In the genomic region with DNA sequence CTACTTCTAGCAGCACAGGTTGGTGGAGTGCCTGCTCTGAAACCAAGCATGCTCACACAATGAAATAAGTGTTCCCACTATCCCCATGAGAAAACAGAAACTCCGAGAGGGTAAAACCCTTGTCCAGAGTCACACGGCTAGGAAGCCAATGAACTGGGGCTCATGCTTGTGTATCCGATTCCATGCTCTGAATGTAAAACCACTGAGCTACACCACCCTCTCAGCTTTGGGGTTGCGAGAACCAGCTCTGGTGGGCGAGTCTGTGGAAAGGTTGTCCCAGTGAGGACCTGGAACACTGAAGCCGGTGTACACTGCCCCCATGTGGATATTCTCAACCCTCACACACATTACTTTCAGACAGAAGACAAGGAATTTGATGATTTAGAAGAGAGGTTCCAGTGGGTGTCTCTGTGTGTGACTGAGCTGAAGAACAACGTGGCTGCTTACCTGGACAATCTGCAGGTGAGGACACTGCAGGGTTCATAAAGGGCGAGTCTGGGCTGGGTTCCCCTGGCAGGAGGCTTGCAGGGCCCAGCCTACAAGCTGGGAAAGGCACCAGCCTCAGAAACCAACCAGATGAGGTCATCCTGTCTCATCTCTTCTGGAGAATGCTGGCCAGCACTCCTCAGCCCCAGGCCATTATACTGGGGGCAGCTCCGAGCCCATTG, we compare ENCODE assay signal across 8 cellular contexts. TPM values are rescaled to one million over a fixed set of nuclear protein-coding genes. Genes with fewer than 3 reads are reported as not detected.
DNase-seq lines count a peak whose midpoint lies in the region; ATAC-seq and TF ChIP-seq lines count a peak whose summit lies in the region.

No MANE protein-coding gene starts in this region.

- peak overlapping the region; percentile 57 for H3K9ac ChIP-seq in mammary epithelial cell (ENCODE audit: insufficient read depth, low read length)

- H3K27me3 ChIP-seq in Panc1 (ENCODE audit: control insufficient read depth, insufficient read depth, low read length) (no peaks in the 10 kb centered on the region), mammary epithelial cell (ENCODE audit: insufficient read depth, low read length) (no peaks in the 10 kb centered on the region), kidney epithelial cell (ENCODE audit: control insufficient read depth, insufficient read depth, low read length) (no peaks in the 10 kb centered on the region), suprapubic skin (no peaks in the 10 kb centered on the region)
- no peaks in the 10 kb centered on the region for H3K27me3 ChIP-seq in effector memory CD4-positive, alpha-beta T cell (replicated peaks; ENCODE audit: control insufficient read depth, insufficient read depth, low read length, poor library complexity, severe bottlenecking)

- in situ Hi-C loops in Panc1 (cut with HindIII; ENCODE audit: low pct_unique_long_range_greater_than_20kb, low sequenced_read_pairs) (no loop called here), mammary epithelial cell (cut with MboI; ENCODE audit: low sequenced_read_pairs in 2 of 2) (no loop called here)

- H3K36me3 ChIP-seq in Panc1 (ENCODE audit: control insufficient read depth, insufficient read depth, low read length), result no peaks in the 10 kb centered on the region
- H3K36me3 ChIP-seq in mammary epithelial cell (ENCODE audit: insufficient read depth, low read length), result no peaks in the 10 kb centered on the region
- no peaks in the 10 kb centered on the region for H3K36me3 ChIP-seq in kidney epithelial cell (ENCODE audit: control insufficient read depth, insufficient read depth, low read length)
- peaks cover 55% of the 10 kb centered on the region for H3K36me3 ChIP-seq in suprapubic skin
- H3K36me3 ChIP-seq in effector memory CD4-positive, alpha-beta T cell (ENCODE audit: control insufficient read depth, insufficient read depth, low read length), result no peaks in the 10 kb centered on the region

- ATAC-seq in GM18867 (IDR thresholded peaks at IDR 0.05; ENCODE audit: unreplicated experiment) (peak; percentile 55), HG03460 (IDR thresholded peaks at IDR 0.05; ENCODE audit: unreplicated experiment) (peak; percentile 58), Panc1 (peak; percentile 90)

- TF ChIP-seq CTCF in Panc1 (IDR thresholded peaks at IDR 0.05) (peak; percentile 89), mammary epithelial cell (conservative IDR thresholded peaks at IDR 0.05 in 1 of 2, IDR thresholded peaks at IDR 0.05 in 1 of 2; ENCODE audit: extremely low read depth in 1 of 2, insufficient read depth in 1 of 2, low read depth in 1 of 2, low read length in 2 of 2) (peak; percentile 73 to 75), kidney epithelial cell (IDR thresholded peaks at IDR 0.05; ENCODE audit: insufficient read depth, low read length, poor library complexity, severe bottlenecking) (peak; percentile 77), suprapubic skin (IDR thresholded peaks at IDR 0.05) (peak; percentile 12 to 52)

- CTCF ChIA-PET in Panc1 (lab: Charles Lee), result interaction anchor here (0.6 to 1.2 kb wide), 7 partner anchors 9 to 1170 kb away, joined by 3 to 4 read pairs (median 3); no protein-coding TSS in a partner anchor
- CTCF ChIA-PET in mammary epithelial cell (lab: Charles Lee; ENCODE audit: low non-redundant PET), result interaction anchor here (0.5 to 1.3 kb wide), 12 partner anchors 9 to 210 kb away, joined by 3 to 15 read pairs (median 4); a partner anchor contains a TSS

- H2AFZ ChIP-seq in mammary epithelial cell (ENCODE audit: low read depth, low read length), result peak overlapping the region; percentile 57

- 27% methylated on average over 8 of the region's 9 CpGs for WGBS in mammary epithelial cell (ENCODE audit: low coverage, missing lambda C conversion rate)
- 30% methylated on average over 9 of the region's 9 CpGs for WGBS in suprapubic skin

- H3K4me3 ChIP-seq in Panc1 (ENCODE audit: low read depth in 2 of 2, low read length in 2 of 2), result no peak overlapping the region
- H3K4me3 ChIP-seq in mammary epithelial cell (replicated peaks in 1 of 3; ENCODE audit: insufficient read depth in 1 of 3, low read depth in 2 of 3, low read length in 3 of 3), result no peak overlapping the region
- no peak overlapping the region for H3K4me3 ChIP-seq in kidney epithelial cell (ENCODE audit: low read depth, low read length)
- no peak overlapping the region for H3K4me3 ChIP-seq in suprapubic skin
- H3K4me3 ChIP-seq in effector memory CD4-positive, alpha-beta T cell (ENCODE audit: insufficient read depth, low read depth, low read length, poor library complexity, severe bottlenecking), result no peak overlapping the region

- DNase-seq in COLO668 (lab: John Stamatoyannopoulos, UW; ENCODE audit: unreplicated experiment), result peak; percentile 50
- peak; percentile 60 for DNase-seq in Panc1 (ENCODE audit: low read depth, low spot score)
- peak; percentile 99 for DNase-seq in mammary epithelial cell
- no peak for DNase-seq in kidney epithelial cell (ENCODE audit: low read depth)
- no peak for DNase-seq in suprapubic skin (ENCODE audit: low spot score in 2 of 2)
- no peak for DNase-seq in effector memory CD4-positive, alpha-beta T cell

- TF ChIP-seq EP300 in suprapubic skin (IDR thresholded peaks at IDR 0.05), result no peak

- POLR2A ChIA-PET in Panc1 (lab: Charles Lee), result no interaction called here

- H3K4me2 ChIP-seq in mammary epithelial cell (ENCODE audit: insufficient read depth, low read depth, low read length), result peak overlapping the region; percentile 43

- H3K79me2 ChIP-seq in mammary epithelial cell (ENCODE audit: insufficient read depth, low read length), result no peaks in the 10 kb centered on the region

- H3K4me1 ChIP-seq in Panc1 (ENCODE audit: control insufficient read depth, insufficient read depth, low read length) (peaks cover 5% of the 10 kb centered on the region; the same call in 1 of the 2 replicates), mammary epithelial cell (ENCODE audit: insufficient read depth, low read length) (peaks cover 24% of the 10 kb centered on the region), suprapubic skin (peaks cover 41% of the 10 kb centered on the region)
- no peaks in the 10 kb centered on the region for H3K4me1 ChIP-seq in effector memory CD4-positive, alpha-beta T cell (ENCODE audit: control insufficient read depth, insufficient read depth, low read length, poor library complexity, severe bottlenecking)

- dilution Hi-C loops in mammary epithelial cell (cut with HindIII; ENCODE audit: low sequenced_read_pairs), result no loop called here

- no peaks in the 10 kb centered on the region for H3K9me3 ChIP-seq in Panc1 (ENCODE audit: control insufficient read depth, insufficient read depth, low read depth, low read length)
- no peaks in the 10 kb centered on the region for H3K9me3 ChIP-seq in mammary epithelial cell (replicated peaks; ENCODE audit: insufficient read depth, low read length)
- H3K9me3 ChIP-seq in suprapubic skin, result no peaks in the 10 kb centered on the region
- no peaks in the 10 kb centered on the region for H3K9me3 ChIP-seq in effector memory CD4-positive, alpha-beta T cell (ENCODE audit: control insufficient read depth, low read length)

- no TSS peak for BruUV-seq in Panc1 (replicated peaks; lab: Mats Ljungman, UMichigan)
- BruUV-seq in mammary epithelial cell (replicated peaks; lab: Mats Ljungman, UMichigan), result TSS peak; percentile 93

- TF ChIP-seq POLR2A in suprapubic skin (IDR thresholded peaks at IDR 0.05), result no peak

- H3K27ac ChIP-seq in Panc1 (ENCODE audit: low read length) (peak overlapping the region; percentile 15; the same call in 1 of the 2 replicates), mammary epithelial cell (ENCODE audit: insufficient read depth, low read depth, low read length) (peak overlapping the region; percentile 82), suprapubic skin (peak overlapping the region; percentile 61)
- H3K27ac ChIP-seq in effector memory CD4-positive, alpha-beta T cell (ENCODE audit: insufficient read depth, low read length, poor library complexity, severe bottlenecking), result no peak overlapping the region

- intact Hi-C loops in Panc1 (cut with micrococcal nuclease; ENCODE audit: unreplicated experiment), result no loop called here
- intact Hi-C loops in mammary epithelial cell (cut with micrococcal nuclease), result loop anchor here (1.0 to 5.0 kb wide), 8 partner anchors 12 to 236 kb away; a partner anchor contains a TSS

- H4K20me1 ChIP-seq in mammary epithelial cell (ENCODE audit: insufficient read depth, low read length), result no peaks in the 10 kb centered on the region

RNA-seq across cellular contexts. Expression of a gene that starts 37.4 kb away (rescaled TPM):
- total RNA-seq in Panc1 (2021; ENCODE audit: unreplicated experiment) (3.2 TPM), mammary epithelial cell (10 to 100 TPM; 11.0 to 35.2 TPM), kidney epithelial cell (4.1 and 5.5 TPM in 2 replicates), suprapubic skin (10 to 100 TPM; 45.4 to 75.3 (median 65.3) TPM)
- polyA plus RNA-seq in Panc1 (2012; ENCODE audit: insufficient read length), result 4.2 TPM
- 5.1 TPM for polyA plus RNA-seq in mammary epithelial cell
- polyA minus RNA-seq in mammary epithelial cell, result 7.6 TPM

Comparison
In these comparisons a context has a peak if more than half of its experiments do, and no peak if none do; other contexts are left out.
1. DNase-seq: peak in COLO668 (single experiment), Panc1 (single experiment) and mammary epithelial cell (single experiment); none in kidney epithelial cell (single experiment), suprapubic skin (0 of 2) and effector memory CD4-positive, alpha-beta T cell (0 of 3).
2. CTCF ChIP-seq: peak in every context shown above with its lines; median percentile 89 in Panc1; 77 in kidney epithelial cell; 74 in mammary epithelial cell; 32 in suprapubic skin.
3. Peak in every context shown above with its lines, with median percentiles within 50 percentile points of each other: ATAC-seq.